ENCODE assay signal across 10 cellular contexts in the genomic region with DNA sequence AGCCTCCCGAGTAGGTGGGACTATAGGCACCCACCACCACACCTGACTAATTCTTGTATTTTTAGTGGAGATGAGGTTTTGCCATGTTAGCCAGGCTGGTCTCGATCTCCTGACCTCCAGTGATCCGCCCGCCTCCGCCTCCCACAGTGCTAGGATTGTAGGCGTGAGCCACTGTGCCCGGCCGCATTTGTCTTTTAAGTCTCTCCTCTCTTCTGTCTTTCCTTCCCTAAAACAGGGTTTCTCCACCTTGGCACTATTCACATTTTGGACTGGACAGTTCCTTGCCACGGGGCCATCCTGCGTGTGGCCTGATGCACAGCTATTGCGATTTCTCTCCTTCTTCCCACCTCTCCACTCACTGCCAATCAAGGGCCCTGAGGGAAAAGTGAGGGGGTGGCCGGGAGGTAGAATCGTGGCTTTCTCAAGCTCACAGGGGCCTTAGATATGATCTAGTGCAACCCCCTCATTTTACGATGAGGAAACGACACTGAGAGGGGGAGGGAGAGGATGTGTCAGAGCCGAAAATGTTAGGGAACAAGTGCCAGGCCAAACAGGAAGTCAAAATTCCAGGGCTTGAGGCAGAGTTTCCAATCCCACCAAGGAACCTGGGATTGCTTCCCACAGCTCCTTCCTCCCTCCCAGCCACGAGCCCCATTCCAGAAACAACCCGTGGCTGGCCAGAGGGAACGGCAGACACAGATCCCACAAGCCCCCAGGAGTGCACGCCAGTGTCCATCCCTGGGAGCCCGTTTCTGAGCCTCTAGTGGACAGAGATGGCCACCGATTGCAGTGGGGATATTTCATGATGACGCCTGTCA. TPM values are rescaled to one million over a fixed set of nuclear protein-coding genes. Genes with fewer than 3 reads are reported as not detected.
A peak's percentile ranks its signal among the peaks of the same experiment; 100 is the strongest.
DNase-seq lines count a peak whose midpoint lies in the region; ATAC-seq, FAIRE-seq and TF ChIP-seq lines count a peak whose summit lies in the region.
"Had no signal": no experiment of that assay in that cellular context is flagged by ENCODE, and none has a peak within 500 bp of the region (broad histone marks: within the 10 kb centered on the region; RNA-seq: fewer than 3 reads in every experiment).

No MANE protein-coding gene starts in this region.

- no peaks in the 10 kb centered on the region for H3F3A ChIP-seq in smooth muscle cell (ENCODE audit: low read depth)

- 43% methylated on average over 22 of the region's 23 CpGs for WGBS in K562 (ENCODE audit: insufficient coverage, low coverage, missing lambda C conversion rate)
- 53% methylated on average over 22 of the region's 23 CpGs for WGBS in smooth muscle cell (ENCODE audit: low lambda C conversion rate)

- ATAC-seq in K562 (peak; percentile 50), GM21528 (IDR thresholded peaks at IDR 0.05; ENCODE audit: low FRiP score, unreplicated experiment) (no peak)

- H3K4me2 ChIP-seq in K562 (ENCODE audit: insufficient read depth, low read length) (peak overlapping the region; percentile 29; the same call in 1 of the 2 replicates), smooth muscle cell (no peak overlapping the region)

- intact Hi-C loops in K562 (cut with micrococcal nuclease) = no loop called here

- H4K20me1 ChIP-seq in K562 (replicated peaks; ENCODE audit: control insufficient read depth, insufficient read depth, low read length) = no peaks in the 10 kb centered on the region
- no peaks in the 10 kb centered on the region for H4K20me1 ChIP-seq in smooth muscle cell (ENCODE audit: low read depth)

- peak; percentile 68 for DNase-seq in GM04503 (ENCODE audit: low read depth)
- DNase-seq in K562 (ENCODE audit: extremely low read depth in 1 of 4, low spot score in 3 of 4) = peak in 2 of 4 experiments; percentile 42 to 51
- DNase-seq in left kidney (ENCODE audit: low read depth, low spot score) = peak; percentile 28
- DNase-seq in smooth muscle cell (lab: John Stamatoyannopoulos, UW; ENCODE audit: unreplicated experiment) = no peak
- no peak for DNase-seq in stimulated activated CD4-positive, alpha-beta T cell treated with anti-CD3 and anti-CD28 coated beads, Interleukin-2, amount 100 ng/mL, for 24 hours
- DNase-seq in NCI-H69 (lab: John Stamatoyannopoulos, UW) = no peak
- DNase-seq in activated T-cell treated with anti-CD3 and anti-CD28 coated beads for 4 hours = no peak
- DNase-seq: activated naive CD8-positive, alpha-beta T cell treated with anti-CD3 and anti-CD28 coated beads for 36 hours; NCI-H2227 treated with DMSO at 0.1 percent for 48 hours had no signal

- no TSS peak for BruUV-seq in K562 (replicated peaks; lab: Mats Ljungman, UMichigan)

- H2AFZ ChIP-seq in K562 (ENCODE audit: low read depth, low read length) = peak overlapping the region; percentile 85
- peak overlapping the region; percentile 39 for H2AFZ ChIP-seq in smooth muscle cell (ENCODE audit: low read depth)

- CTCF ChIA-PET in K562 (lab: Yijun Ruan, JAX; ENCODE audit: low intra/inter-chr PET ratio) = interaction anchor here (0.6 to 0.7 kb wide), 2 partner anchors 18 to 23 kb away, joined by 3 read pairs; no protein-coding TSS in a partner anchor

- TF ChIP-seq POLR2A in K562 (conservative IDR thresholded peaks at IDR 0.05) = no peak

- FAIRE-seq in K562 (lab: Jason Lieb, UNC) = peak; percentile 37

- H3K27me3 ChIP-seq in K562 (ENCODE audit: control insufficient read depth in 2 of 2, insufficient read depth in 2 of 2, low read length in 2 of 2) (no peaks in the 10 kb centered on the region), smooth muscle cell (ENCODE audit: low read depth) (no peaks in the 10 kb centered on the region)

- no peaks in the 10 kb centered on the region for H3K9me1 ChIP-seq in K562 (ENCODE audit: control insufficient read depth, insufficient read depth, low read length)

- H3K4me3 ChIP-seq in K562 (no peak overlapping the region), smooth muscle cell (no peak overlapping the region)

- in situ Hi-C loops in K562 (cut with MboI) = no loop called here

- peak overlapping the region in 1 of 2 experiments; percentile 83; a peak in 3 of 4 replicates for H3K9ac ChIP-seq in K562 (ENCODE audit: insufficient read depth in 1 of 2, low read depth in 2 of 2, low read length in 2 of 2)
- no peak overlapping the region for H3K9ac ChIP-seq in smooth muscle cell (ENCODE audit: low read depth)

- H3K36me3 ChIP-seq in K562 (ENCODE audit: control insufficient read depth, insufficient read depth, low read length) = no peaks in the 10 kb centered on the region
- H3K36me3 ChIP-seq in smooth muscle cell (ENCODE audit: low read depth) = no peaks in the 10 kb centered on the region

- H3K9me3 ChIP-seq in K562 (replicated peaks; ENCODE audit: control insufficient read depth, insufficient read depth, low read depth, low read length) (no peaks in the 10 kb centered on the region), smooth muscle cell (replicated peaks; ENCODE audit: low read depth) (no peaks in the 10 kb centered on the region)

- TF ChIP-seq RAD21 in K562 (CRISPR knock-in tag; conservative IDR thresholded peaks at IDR 0.05 in 1 of 2, IDR thresholded peaks at IDR 0.05 in 1 of 2) = no peak

- TF ChIP-seq CTCF in K562 (IDR thresholded peaks at IDR 0.05 in 2 of 3, conservative IDR thresholded peaks at IDR 0.05 in 1 of 3; ENCODE audit: insufficient read depth in 2 of 3, low read depth in 1 of 3, low read length in 3 of 3) (no peak), smooth muscle cell (IDR thresholded peaks at IDR 0.05; ENCODE audit: borderline replicate concordance, insufficient read depth, poor library complexity, severe bottlenecking) (no peak)

- H3K79me2 ChIP-seq in K562 (ENCODE audit: control insufficient read depth, insufficient read depth, low read length) = no peaks in the 10 kb centered on the region
- no peaks in the 10 kb centered on the region for H3K79me2 ChIP-seq in smooth muscle cell (ENCODE audit: low read depth)

- H3K27ac ChIP-seq in K562 (ENCODE audit: extremely low read depth, low read depth, low read length) = peak overlapping the region; percentile 8; the same call in 1 of the 3 replicates
- H3K27ac ChIP-seq in smooth muscle cell (ENCODE audit: low read depth) = no peak overlapping the region

- TF ChIP-seq EP300 in K562 (IDR thresholded peaks at IDR 0.05; ENCODE audit: low read length) = no peak

- H3K4me1 ChIP-seq in K562 (replicated peaks in 1 of 2; ENCODE audit: control insufficient read depth in 2 of 2, insufficient read depth in 2 of 2, low read length in 2 of 2) (peaks cover 11 to 24% of the 10 kb centered on the region in 2 experiments), smooth muscle cell (ENCODE audit: low read depth) (no peaks in the 10 kb centered on the region)

- POLR2A ChIA-PET in K562 (lab: Yijun Ruan, JAX) = interaction anchor here (0.7 to 1.0 kb wide), 2 partner anchors 13 to 15 kb away, joined by 3 to 4 read pairs; no protein-coding TSS in a partner anchor

TF ChIP-seq in K562, 482 proteins besides CTCF, POLR2A, EP300 and RAD21 (continues in another document):
- TF ChIP-seq MLLT1 (IDR thresholded peaks at IDR 0.05) (peak in 1 of 2 experiments; percentile 62; a peak in 2 of 4 replicates), ZFPM2 (CRISPR knock-in tag; IDR thresholded peaks at IDR 0.05) (no peak), ZNF398 (CRISPR knock-in tag; IDR thresholded peaks at IDR 0.05) (no peak), CREM (IDR thresholded peaks at IDR 0.05; ENCODE audit: low read depth) (peak; percentile 68), EGR1 (conservative IDR thresholded peaks at IDR 0.05) (peak; percentile 89), KLF1 (tag; IDR thresholded peaks at IDR 0.05) (no peak)

RNA-seq across cellular contexts. Expression of gene SCGB1A1, which starts 21.2 kb away (rescaled TPM):
- not detected in 2 replicates for total RNA-seq in K562 (2011; cell fraction: chromatin; rRNA removed; ENCODE audit: low replicate concordance)
- not detected in 2 replicates for total RNA-seq in K562 (2011; cell fraction: nucleolus; rRNA removed)
- not detected in 2 replicates for total RNA-seq in K562 (2011; cell fraction: nucleoplasm; rRNA removed)
- total RNA-seq in K562 (2014; rRNA removed) = not detected in 2 replicates
- total RNA-seq in K562 (2014; rRNA removed; fragmentation: Illumina TruSeq; extraction: Trizol) = not detected in 2 replicates
- not detected in 2 replicates for total RNA-seq in K562 (2015; rRNA removed; fragmentation: Illumina TruSeq; extraction: Trizol)
- total RNA-seq in K562 (2021) = 0.55 and 1.1 TPM in 2 replicates
- not detected in 2 replicates for polyA plus RNA-seq in K562 (2011; rRNA removed)
- polyA plus RNA-seq in K562 (2011; cell fraction: cytosol; rRNA removed) = not detected in 2 replicates
- polyA plus RNA-seq in K562 (2011; cell fraction: nucleus; rRNA removed) = not detected in 2 replicates
- polyA plus RNA-seq in K562 (2012) = not detected in 2 replicates
- not detected in 2 replicates for polyA plus RNA-seq in K562 (2014; fragmentation: Illumina TruSeq; extraction: Trizol)
- not detected for polyA plus RNA-seq in K562 (2014; fragmentation: Nextera tagmentation; extraction: Ambion mirVana)
- polyA plus RNA-seq in K562 (2014; rRNA removed) = not detected in 2 replicates
- not detected in 2 replicates for polyA minus RNA-seq in K562 (2011; rRNA and poly(A)+ RNA removed)
- not detected in 2 replicates for polyA minus RNA-seq in K562 (2011; cell fraction: cytosol; rRNA and poly(A)+ RNA removed)
- not detected in 2 replicates for polyA minus RNA-seq in K562 (2011; cell fraction: nucleus; rRNA and poly(A)+ RNA removed)
- total RNA-seq in smooth muscle cell = not detected in 2 replicates
- polyA plus RNA-seq in smooth muscle cell = not detected in 2 replicates
- total RNA-seq: activated naive CD8-positive, alpha-beta T cell treated with anti-CD3 and anti-CD28 coated beads for 36 hours had no signal

Comparison
In these comparisons a context has a peak if more than half of its experiments do, and no peak if none do; other contexts are left out.
1. DNase-seq: peak in GM04503 (single experiment) and left kidney (single experiment); none in smooth muscle cell (single experiment), stimulated activated CD4-positive, alpha-beta T cell treated with anti-CD3 and anti-CD28 coated beads, Interleukin-2, amount 100 ng/mL, for 24 hours (0 of 2), NCI-H69 (single experiment) and activated T-cell treated with anti-CD3 and anti-CD28 coated beads for 4 hours (single experiment).